In the genomic region with DNA sequence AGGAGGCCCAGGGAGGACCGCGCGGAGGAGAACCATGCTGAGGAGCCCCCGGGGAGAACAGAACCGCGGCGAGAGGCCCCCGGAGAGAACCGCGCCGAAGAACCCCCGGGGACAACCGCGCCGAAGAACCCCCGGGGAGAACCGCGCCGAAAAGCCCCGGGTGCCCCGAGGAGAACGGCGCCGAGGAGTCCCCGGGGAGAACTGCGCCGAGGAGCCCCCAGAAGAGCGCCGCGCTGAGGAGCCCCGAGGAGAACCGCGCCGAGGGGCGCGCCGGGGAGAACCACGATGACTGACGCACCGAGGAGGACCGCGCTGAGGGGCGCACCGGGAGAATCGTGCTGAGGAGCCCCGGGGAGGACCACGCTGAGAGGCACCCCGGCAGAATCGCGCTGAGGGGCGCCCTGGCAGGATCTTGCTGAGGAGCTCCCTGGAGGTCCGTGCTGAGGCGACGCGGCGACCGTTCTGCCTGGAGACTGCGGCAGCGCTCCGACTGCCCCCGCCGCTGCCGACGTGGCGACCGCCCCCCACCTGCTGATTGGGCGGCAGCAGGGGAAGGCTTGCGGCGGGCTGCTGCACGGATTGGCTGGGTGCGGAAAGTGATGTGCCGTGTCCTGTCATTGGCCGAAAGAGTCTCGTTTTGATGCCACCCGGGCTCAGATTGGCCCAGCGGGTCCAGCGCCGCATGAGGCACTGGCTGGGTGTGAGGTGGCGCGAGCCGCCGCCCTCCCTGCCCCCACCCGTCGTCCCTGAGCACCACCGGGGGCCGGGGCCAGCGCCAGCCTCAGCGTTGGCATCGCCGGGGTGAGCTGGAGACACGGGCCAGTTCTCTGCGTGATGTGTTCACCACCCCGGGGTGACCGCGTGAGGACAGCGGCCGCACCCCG, we compare ENCODE assay signal across 1 cellular context.
A peak's percentile ranks its signal among the peaks of the same experiment; 100 is the strongest.
TF ChIP-seq lines count a peak whose summit lies in the region.

A gene (minus strand): TSS at position 464 of the 884 bp plus-strand sequence.

TF ChIP-seq in GM12878, 131 proteins besides CTCF, POLR2A, EP300 and RAD21 (continued from another document):
- TF ChIP-seq TCF3 (IDR thresholded peaks at IDR 0.05; ENCODE audit: borderline replicate concordance, insufficient read depth, low read depth, low read length) = 0 out of 2 replicates have a peak, but pooled peaks have one; percentile 43
- TF ChIP-seq ZNF207 (IDR thresholded peaks at IDR 0.05; ENCODE audit: borderline replicate concordance) = no peak
- peak; percentile 82 for TF ChIP-seq PML (IDR thresholded peaks at IDR 0.05; ENCODE audit: low read length)
- TF ChIP-seq, protein P1, sequence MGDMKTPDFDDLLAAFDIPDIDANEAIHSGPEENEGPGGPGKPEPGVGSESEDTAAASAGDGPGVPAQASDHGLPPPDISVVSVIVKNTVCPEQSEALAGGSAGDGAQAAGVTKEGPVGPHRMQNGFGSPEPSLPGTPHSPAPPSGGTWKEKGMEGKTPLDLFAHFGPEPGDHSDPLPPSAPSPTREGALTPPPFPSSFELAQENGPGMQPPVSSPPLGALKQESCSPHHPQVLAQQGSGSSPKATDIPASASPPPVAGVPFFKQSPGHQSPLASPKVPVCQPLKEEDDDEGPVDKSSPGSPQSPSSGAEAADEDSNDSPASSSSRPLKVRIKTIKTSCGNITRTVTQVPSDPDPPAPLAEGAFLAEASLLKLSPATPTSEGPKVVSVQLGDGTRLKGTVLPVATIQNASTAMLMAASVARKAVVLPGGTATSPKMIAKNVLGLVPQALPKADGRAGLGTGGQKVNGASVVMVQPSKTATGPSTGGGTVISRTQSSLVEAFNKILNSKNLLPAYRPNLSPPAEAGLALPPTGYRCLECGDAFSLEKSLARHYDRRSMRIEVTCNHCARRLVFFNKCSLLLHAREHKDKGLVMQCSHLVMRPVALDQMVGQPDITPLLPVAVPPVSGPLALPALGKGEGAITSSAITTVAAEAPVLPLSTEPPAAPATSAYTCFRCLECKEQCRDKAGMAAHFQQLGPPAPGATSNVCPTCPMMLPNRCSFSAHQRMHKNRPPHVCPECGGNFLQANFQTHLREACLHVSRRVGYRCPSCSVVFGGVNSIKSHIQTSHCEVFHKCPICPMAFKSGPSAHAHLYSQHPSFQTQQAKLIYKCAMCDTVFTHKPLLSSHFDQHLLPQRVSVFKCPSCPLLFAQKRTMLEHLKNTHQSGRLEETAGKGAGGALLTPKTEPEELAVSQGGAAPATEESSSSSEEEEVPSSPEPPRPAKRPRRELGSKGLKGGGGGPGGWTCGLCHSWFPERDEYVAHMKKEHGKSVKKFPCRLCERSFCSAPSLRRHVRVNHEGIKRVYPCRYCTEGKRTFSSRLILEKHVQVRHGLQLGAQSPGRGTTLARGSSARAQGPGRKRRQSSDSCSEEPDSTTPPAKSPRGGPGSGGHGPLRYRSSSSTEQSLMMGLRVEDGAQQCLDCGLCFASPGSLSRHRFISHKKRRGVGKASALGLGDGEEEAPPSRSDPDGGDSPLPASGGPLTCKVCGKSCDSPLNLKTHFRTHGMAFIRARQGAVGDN (IDR thresholded peaks at IDR 0.05) = peak; percentile 59
- peak; percentile 50; the same call in 1 of the 2 replicates for TF ChIP-seq CREB1 (IDR thresholded peaks at IDR 0.05; ENCODE audit: low read depth)
- peak; percentile 87; the same call in 2 of the 3 replicates for TF ChIP-seq POU2F2 (IDR thresholded peaks at IDR 0.05; ENCODE audit: borderline replicate concordance, low read depth, low read length)
- no peak for TF ChIP-seq ZNF217 (IDR thresholded peaks at IDR 0.05)
- TF ChIP-seq, protein P2, sequence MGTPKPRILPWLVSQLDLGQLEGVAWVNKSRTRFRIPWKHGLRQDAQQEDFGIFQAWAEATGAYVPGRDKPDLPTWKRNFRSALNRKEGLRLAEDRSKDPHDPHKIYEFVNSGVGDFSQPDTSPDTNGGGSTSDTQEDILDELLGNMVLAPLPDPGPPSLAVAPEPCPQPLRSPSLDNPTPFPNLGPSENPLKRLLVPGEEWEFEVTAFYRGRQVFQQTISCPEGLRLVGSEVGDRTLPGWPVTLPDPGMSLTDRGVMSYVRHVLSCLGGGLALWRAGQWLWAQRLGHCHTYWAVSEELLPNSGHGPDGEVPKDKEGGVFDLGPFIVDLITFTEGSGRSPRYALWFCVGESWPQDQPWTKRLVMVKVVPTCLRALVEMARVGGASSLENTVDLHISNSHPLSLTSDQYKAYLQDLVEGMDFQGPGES (IDR thresholded peaks at IDR 0.05) = peak; percentile 72; the same call in 1 of the 2 replicates
- TF ChIP-seq NR2F1 (conservative IDR thresholded peaks at IDR 0.05) = peak; percentile 25; the same call in 1 of the 2 replicates
- no peak for TF ChIP-seq YBX1 (IDR thresholded peaks at IDR 0.05)
- peak; percentile 36; the same call in 1 of the 2 replicates for TF ChIP-seq HCFC1 (IDR thresholded peaks at IDR 0.05; ENCODE audit: low read length)
- peak; percentile 83 for TF ChIP-seq CHD2 (IDR thresholded peaks at IDR 0.05; ENCODE audit: borderline replicate concordance, low read depth, low read length)
- peak; percentile 81 for TF ChIP-seq SREBF2 (IDR thresholded peaks at IDR 0.05; ENCODE audit: low read length)
- TF ChIP-seq, protein P3, sequence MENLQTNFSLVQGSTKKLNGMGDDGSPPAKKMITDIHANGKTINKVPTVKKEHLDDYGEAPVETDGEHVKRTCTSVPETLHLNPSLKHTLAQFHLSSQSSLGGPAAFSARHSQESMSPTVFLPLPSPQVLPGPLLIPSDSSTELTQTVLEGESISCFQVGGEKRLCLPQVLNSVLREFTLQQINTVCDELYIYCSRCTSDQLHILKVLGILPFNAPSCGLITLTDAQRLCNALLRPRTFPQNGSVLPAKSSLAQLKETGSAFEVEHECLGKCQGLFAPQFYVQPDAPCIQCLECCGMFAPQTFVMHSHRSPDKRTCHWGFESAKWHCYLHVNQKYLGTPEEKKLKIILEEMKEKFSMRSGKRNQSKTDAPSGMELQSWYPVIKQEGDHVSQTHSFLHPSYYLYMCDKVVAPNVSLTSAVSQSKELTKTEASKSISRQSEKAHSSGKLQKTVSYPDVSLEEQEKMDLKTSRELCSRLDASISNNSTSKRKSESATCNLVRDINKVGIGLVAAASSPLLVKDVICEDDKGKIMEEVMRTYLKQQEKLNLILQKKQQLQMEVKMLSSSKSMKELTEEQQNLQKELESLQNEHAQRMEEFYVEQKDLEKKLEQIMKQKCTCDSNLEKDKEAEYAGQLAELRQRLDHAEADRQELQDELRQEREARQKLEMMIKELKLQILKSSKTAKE (IDR thresholded peaks at IDR 0.05; ENCODE audit: low read depth, poor library complexity, severe bottlenecking) = no peak
- no peak for TF ChIP-seq ZBED1 (IDR thresholded peaks at IDR 0.05; ENCODE audit: borderline replicate concordance)
- no peak for TF ChIP-seq ZNF384 (IDR thresholded peaks at IDR 0.05; ENCODE audit: borderline replicate concordance, low read depth, low read length)
- TF ChIP-seq, protein P4, sequence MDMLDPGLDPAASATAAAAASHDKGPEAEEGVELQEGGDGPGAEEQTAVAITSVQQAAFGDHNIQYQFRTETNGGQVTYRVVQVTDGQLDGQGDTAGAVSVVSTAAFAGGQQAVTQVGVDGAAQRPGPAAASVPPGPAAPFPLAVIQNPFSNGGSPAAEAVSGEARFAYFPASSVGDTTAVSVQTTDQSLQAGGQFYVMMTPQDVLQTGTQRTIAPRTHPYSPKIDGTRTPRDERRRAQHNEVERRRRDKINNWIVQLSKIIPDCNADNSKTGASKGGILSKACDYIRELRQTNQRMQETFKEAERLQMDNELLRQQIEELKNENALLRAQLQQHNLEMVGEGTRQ (IDR thresholded peaks at IDR 0.05; ENCODE audit: borderline replicate concordance, low read depth, low read length) = no peak
- TF ChIP-seq FOS (IDR thresholded peaks at IDR 0.05; ENCODE audit: borderline replicate concordance, extremely low read depth, insufficient read length) = peak; percentile 59
- TF ChIP-seq, protein P5, sequence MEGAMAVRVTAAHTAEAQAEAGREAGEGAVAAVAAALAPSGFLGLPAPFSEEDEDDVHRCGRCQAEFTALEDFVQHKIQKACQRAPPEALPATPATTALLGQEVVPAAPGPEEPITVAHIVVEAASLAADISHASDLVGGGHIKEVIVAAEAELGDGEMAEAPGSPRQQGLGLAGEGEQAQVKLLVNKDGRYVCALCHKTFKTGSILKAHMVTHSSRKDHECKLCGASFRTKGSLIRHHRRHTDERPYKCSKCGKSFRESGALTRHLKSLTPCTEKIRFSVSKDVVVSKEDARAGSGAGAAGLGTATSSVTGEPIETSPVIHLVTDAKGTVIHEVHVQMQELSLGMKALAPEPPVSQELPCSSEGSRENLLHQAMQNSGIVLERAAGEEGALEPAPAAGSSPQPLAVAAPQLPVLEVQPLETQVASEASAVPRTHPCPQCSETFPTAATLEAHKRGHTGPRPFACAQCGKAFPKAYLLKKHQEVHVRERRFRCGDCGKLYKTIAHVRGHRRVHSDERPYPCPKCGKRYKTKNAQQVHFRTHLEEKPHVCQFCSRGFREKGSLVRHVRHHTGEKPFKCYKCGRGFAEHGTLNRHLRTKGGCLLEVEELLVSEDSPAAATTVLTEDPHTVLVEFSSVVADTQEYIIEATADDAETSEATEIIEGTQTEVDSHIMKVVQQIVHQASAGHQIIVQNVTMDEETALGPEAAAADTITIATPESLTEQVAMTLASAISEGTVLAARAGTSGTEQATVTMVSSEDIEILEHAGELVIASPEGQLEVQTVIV (IDR thresholded peaks at IDR 0.05; ENCODE audit: borderline replicate concordance, partially characterized antibody) = no peak
- 0 out of 2 replicates have a peak, but pooled peaks have one; percentile 10 for TF ChIP-seq SMARCA5 (IDR thresholded peaks at IDR 0.05)
- TF ChIP-seq CBFB (IDR thresholded peaks at IDR 0.05; ENCODE audit: low read depth) = peak; percentile 47; the same call in 1 of the 2 replicates
- TF ChIP-seq SREBF1 (IDR thresholded peaks at IDR 0.05; ENCODE audit: low read length) = no peak
- no peak for TF ChIP-seq ESRRA (IDR thresholded peaks at IDR 0.05; ENCODE audit: low read length)
- TF ChIP-seq WRNIP1 (IDR thresholded peaks at IDR 0.05; ENCODE audit: borderline replicate concordance, low read depth, low read length) = no peak
- peak; percentile 97 for TF ChIP-seq TAF1 (IDR thresholded peaks at IDR 0.05; ENCODE audit: borderline replicate concordance, low read depth, low read length)
- peak; percentile 39; the same call in 1 of the 2 replicates for TF ChIP-seq RUNX3 (IDR thresholded peaks at IDR 0.05; ENCODE audit: low read length)
- peak; percentile 42; the same call in 1 of the 2 replicates for TF ChIP-seq LARP7 (IDR thresholded peaks at IDR 0.05)
- 0 out of 2 replicates have a peak, but pooled peaks have one; percentile 48 for TF ChIP-seq GATAD2B (conservative IDR thresholded peaks at IDR 0.05; ENCODE audit: low read depth)
- TF ChIP-seq CREM (IDR thresholded peaks at IDR 0.05; ENCODE audit: low read depth) = peak; percentile 50; the same call in 1 of the 2 replicates
- TF ChIP-seq BRCA1 (IDR thresholded peaks at IDR 0.05; ENCODE audit: low read depth, low read length) = no peak
- TF ChIP-seq, protein P6, sequence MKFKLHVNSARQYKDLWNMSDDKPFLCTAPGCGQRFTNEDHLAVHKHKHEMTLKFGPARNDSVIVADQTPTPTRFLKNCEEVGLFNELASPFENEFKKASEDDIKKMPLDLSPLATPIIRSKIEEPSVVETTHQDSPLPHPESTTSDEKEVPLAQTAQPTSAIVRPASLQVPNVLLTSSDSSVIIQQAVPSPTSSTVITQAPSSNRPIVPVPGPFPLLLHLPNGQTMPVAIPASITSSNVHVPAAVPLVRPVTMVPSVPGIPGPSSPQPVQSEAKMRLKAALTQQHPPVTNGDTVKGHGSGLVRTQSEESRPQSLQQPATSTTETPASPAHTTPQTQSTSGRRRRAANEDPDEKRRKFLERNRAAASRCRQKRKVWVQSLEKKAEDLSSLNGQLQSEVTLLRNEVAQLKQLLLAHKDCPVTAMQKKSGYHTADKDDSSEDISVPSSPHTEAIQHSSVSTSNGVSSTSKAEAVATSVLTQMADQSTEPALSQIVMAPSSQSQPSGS (IDR thresholded peaks at IDR 0.05; ENCODE audit: low read length) = no peak
- TF ChIP-seq, protein P7, sequence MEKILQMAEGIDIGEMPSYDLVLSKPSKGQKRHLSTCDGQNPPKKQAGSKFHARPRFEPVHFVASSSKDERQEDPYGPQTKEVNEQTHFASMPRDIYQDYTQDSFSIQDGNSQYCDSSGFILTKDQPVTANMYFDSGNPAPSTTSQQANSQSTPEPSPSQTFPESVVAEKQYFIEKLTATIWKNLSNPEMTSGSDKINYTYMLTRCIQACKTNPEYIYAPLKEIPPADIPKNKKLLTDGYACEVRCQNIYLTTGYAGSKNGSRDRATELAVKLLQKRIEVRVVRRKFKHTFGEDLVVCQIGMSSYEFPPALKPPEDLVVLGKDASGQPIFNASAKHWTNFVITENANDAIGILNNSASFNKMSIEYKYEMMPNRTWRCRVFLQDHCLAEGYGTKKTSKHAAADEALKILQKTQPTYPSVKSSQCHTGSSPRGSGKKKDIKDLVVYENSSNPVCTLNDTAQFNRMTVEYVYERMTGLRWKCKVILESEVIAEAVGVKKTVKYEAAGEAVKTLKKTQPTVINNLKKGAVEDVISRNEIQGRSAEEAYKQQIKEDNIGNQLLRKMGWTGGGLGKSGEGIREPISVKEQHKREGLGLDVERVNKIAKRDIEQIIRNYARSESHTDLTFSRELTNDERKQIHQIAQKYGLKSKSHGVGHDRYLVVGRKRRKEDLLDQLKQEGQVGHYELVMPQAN (conservative IDR thresholded peaks at IDR 0.05) = peak; percentile 56
- TF ChIP-seq STAT1 (conservative IDR thresholded peaks at IDR 0.05) = no peak
- TF ChIP-seq, protein P8, sequence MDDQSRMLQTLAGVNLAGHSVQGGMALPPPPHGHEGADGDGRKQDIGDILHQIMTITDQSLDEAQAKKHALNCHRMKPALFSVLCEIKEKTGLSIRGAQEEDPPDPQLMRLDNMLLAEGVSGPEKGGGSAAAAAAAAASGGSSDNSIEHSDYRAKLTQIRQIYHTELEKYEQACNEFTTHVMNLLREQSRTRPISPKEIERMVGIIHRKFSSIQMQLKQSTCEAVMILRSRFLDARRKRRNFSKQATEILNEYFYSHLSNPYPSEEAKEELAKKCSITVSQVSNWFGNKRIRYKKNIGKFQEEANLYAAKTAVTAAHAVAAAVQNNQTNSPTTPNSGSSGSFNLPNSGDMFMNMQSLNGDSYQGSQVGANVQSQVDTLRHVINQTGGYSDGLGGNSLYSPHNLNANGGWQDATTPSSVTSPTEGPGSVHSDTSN (IDR thresholded peaks at IDR 0.05; ENCODE audit: insufficient replicate concordance, low read depth, low read length) = peak; percentile 36
- no peak for TF ChIP-seq KDM1A (IDR thresholded peaks at IDR 0.05; ENCODE audit: borderline replicate concordance)
- TF ChIP-seq IRF4 (IDR thresholded peaks at IDR 0.05; ENCODE audit: low read depth, low read length) = no peak
- peak; percentile 96 for TF ChIP-seq SP1 (IDR thresholded peaks at IDR 0.05; ENCODE audit: low read depth, low read length)
- no peak for TF ChIP-seq SPI1 (IDR thresholded peaks at IDR 0.05; ENCODE audit: borderline replicate concordance, insufficient read depth, low read depth, low read length)
- no peak for TF ChIP-seq SIX5 (IDR thresholded peaks at IDR 0.05; ENCODE audit: low read depth, low read length, severe bottlenecking)
- TF ChIP-seq NFYA (IDR thresholded peaks at IDR 0.05; ENCODE audit: borderline replicate concordance, low read depth, low read length) = peak; percentile 25; the same call in 1 of the 2 replicates
- no peak for TF ChIP-seq TARDBP (IDR thresholded peaks at IDR 0.05; ENCODE audit: borderline replicate concordance)
- peak; percentile 49 for TF ChIP-seq BACH1 (IDR thresholded peaks at IDR 0.05; ENCODE audit: borderline replicate concordance)
- no peak for TF ChIP-seq TCF7 (IDR thresholded peaks at IDR 0.05; ENCODE audit: borderline replicate concordance)
- TF ChIP-seq SMAD5 (IDR thresholded peaks at IDR 0.05; ENCODE audit: low read depth) = peak; percentile 80; the same call in 1 of the 2 replicates
- TF ChIP-seq POLR2AphosphoS5 (IDR thresholded peaks at IDR 0.05; ENCODE audit: low read length) = peak; percentile 99
- peak; percentile 93 for TF ChIP-seq POLR2AphosphoS2 (IDR thresholded peaks at IDR 0.05; ENCODE audit: low read depth, low read length)
- TF ChIP-seq DPF2 (IDR thresholded peaks at IDR 0.05) = 0 out of 2 replicates have a peak, but pooled peaks have one; percentile 11
